ENCODE assay signal across 12 cellular contexts in the genomic region with DNA sequence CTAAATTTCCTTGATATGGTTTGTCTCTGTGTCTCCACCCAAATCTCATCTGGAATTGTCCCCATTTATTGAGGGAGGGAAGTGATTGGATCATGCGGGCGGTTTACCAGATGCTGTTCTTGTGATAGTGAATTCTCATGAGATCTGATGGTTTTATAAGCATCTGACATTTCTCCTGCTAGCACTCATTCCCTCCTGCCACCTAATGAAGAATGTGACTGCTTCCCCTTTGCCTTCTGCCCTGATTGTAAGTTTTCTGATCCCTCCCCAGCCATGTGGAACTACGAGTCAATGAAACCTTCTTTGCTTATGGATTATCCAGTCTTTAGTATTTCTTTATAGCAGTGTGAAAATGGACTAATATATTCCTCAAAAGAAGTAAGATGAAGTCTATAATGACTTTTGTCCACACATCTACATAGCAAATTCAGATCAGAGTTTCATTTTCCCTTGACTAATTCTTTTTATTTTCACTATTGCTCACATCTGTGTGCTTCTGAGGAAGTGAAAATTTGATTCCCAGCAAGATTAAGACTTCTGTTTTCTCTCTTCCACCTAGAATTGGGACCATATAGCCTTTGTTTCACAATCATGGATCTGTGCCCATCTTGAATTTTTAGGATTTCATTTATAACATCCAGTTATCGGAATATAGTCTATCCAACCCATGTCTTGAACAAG.
DNase-seq lines count a peak whose midpoint lies in the region; ATAC-seq and TF ChIP-seq lines count a peak whose summit lies in the region.
"Had no signal": no experiment of that assay in that cellular context is flagged by ENCODE, and none has a peak within 500 bp of the region (broad histone marks: within the 10 kb centered on the region; RNA-seq: fewer than 3 reads in every experiment).

No MANE protein-coding gene starts in this region.

- in situ Hi-C loops in mammary epithelial cell (cut with MboI; ENCODE audit: low sequenced_read_pairs in 2 of 2): no loop called here

- H2AFZ ChIP-seq in mammary epithelial cell (ENCODE audit: low read depth, low read length): no peak overlapping the region

- CTCF ChIA-PET in mammary epithelial cell (lab: Charles Lee; ENCODE audit: low non-redundant PET): no interaction called here

- H3K4me3 ChIP-seq in upper lobe of right lung (no peak overlapping the region), mammary epithelial cell (replicated peaks in 1 of 3; ENCODE audit: insufficient read depth in 1 of 3, low read depth in 2 of 3, low read length in 3 of 3) (no peak overlapping the region)
- H3K4me3 ChIP-seq: esophagus muscularis mucosa had no signal

- dilution Hi-C loops in mammary epithelial cell (cut with HindIII; ENCODE audit: low sequenced_read_pairs): no loop called here

- H3K9ac ChIP-seq in mammary epithelial cell (ENCODE audit: insufficient read depth, low read length): no peak overlapping the region

- H3K4me1 ChIP-seq in upper lobe of right lung (no peaks in the 10 kb centered on the region), mammary epithelial cell (ENCODE audit: insufficient read depth, low read length) (peaks cover 9% of the 10 kb centered on the region)

- no TSS peak for BruUV-seq in mammary epithelial cell (replicated peaks; lab: Mats Ljungman, UMichigan)

- H3K9me3 ChIP-seq in upper lobe of right lung (no peaks in the 10 kb centered on the region), mammary epithelial cell (replicated peaks; ENCODE audit: insufficient read depth, low read length) (no peaks in the 10 kb centered on the region)
- H3K9me3 ChIP-seq: esophagus muscularis mucosa had no signal

- peak; percentile 47 for DNase-seq in CD1c-positive myeloid dendritic cell (ENCODE audit: extremely low spot score)
- peak; percentile 6 for DNase-seq in GM19238 (ENCODE audit: insufficient read length, low spot score)
- no peak for DNase-seq in upper lobe of right lung
- DNase-seq in SK-N-DZ (ENCODE audit: low spot score): no peak
- DNase-seq in mammary epithelial cell: no peak
- no peak for DNase-seq in germinal center (ENCODE audit: low spot score)
- DNase-seq: DND-41, NCI-H2081 had no signal

- no peaks in the 10 kb centered on the region for H3K27me3 ChIP-seq in upper lobe of right lung
- H3K27me3 ChIP-seq in mammary epithelial cell (ENCODE audit: insufficient read depth, low read length): no peaks in the 10 kb centered on the region
- H3K27me3 ChIP-seq: esophagus muscularis mucosa had no signal

- no peaks in the 10 kb centered on the region for H3K79me2 ChIP-seq in mammary epithelial cell (ENCODE audit: insufficient read depth, low read length)

- H3K36me3 ChIP-seq in upper lobe of right lung (no peaks in the 10 kb centered on the region), mammary epithelial cell (ENCODE audit: insufficient read depth, low read length) (no peaks in the 10 kb centered on the region)
- H3K36me3 ChIP-seq: esophagus muscularis mucosa had no signal

- no peak overlapping the region for H3K27ac ChIP-seq in upper lobe of right lung
- H3K27ac ChIP-seq in mammary epithelial cell (ENCODE audit: insufficient read depth, low read depth, low read length): no peak overlapping the region
- H3K27ac ChIP-seq: esophagus muscularis mucosa had no signal

- peak; percentile 81 for ATAC-seq in HG02678 (IDR thresholded peaks at IDR 0.05; ENCODE audit: unreplicated experiment)
- ATAC-seq in HG03460 (IDR thresholded peaks at IDR 0.05; ENCODE audit: unreplicated experiment): peak; percentile 73
- ATAC-seq in upper lobe of right lung: no peak
- ATAC-seq: HepG2 had no signal

- H3K4me2 ChIP-seq in mammary epithelial cell (ENCODE audit: insufficient read depth, low read depth, low read length): no peak overlapping the region

- TF ChIP-seq CTCF in upper lobe of right lung (IDR thresholded peaks at IDR 0.05) (no peak), mammary epithelial cell (conservative IDR thresholded peaks at IDR 0.05 in 1 of 2, IDR thresholded peaks at IDR 0.05 in 1 of 2; ENCODE audit: extremely low read depth in 1 of 2, insufficient read depth in 1 of 2, low read depth in 1 of 2, low read length in 2 of 2) (no peak)

- no peaks in the 10 kb centered on the region for H4K20me1 ChIP-seq in mammary epithelial cell (ENCODE audit: insufficient read depth, low read length)

- WGBS in mammary epithelial cell (ENCODE audit: low coverage, missing lambda C conversion rate): 68% methylated on average over 4 of the region's 4 CpGs

- intact Hi-C loops in upper lobe of right lung (cut with DNase I) (no loop called here), mammary epithelial cell (cut with micrococcal nuclease) (no loop called here)

Comparison
In these comparisons a context has a peak if more than half of its experiments do, and no peak if none do; other contexts are left out.
1. DNase-seq: peak in CD1c-positive myeloid dendritic cell (single experiment) and GM19238 (single experiment); none in upper lobe of right lung (single experiment), SK-N-DZ (single experiment), mammary epithelial cell (single experiment) and germinal center (single experiment).